ENCODE assay signal across 25 cellular contexts in the genomic region with DNA sequence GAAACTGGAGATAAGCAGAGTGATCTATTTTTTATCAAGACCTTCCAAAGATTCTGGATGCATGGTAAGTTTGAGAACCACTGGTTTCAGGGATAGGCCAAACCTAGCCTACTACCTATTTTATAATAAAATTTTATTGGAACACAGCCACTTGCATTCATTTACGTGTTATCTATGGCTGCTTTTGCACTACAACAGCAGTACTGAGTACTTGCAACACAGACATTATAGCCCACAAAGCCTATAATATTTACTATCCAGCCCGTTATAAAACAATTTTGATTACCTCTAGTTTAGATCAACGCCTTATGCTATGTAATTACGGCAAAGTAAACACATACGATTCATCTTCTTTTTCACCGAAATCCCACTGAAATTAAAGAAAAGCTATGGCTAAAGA. TPM values are rescaled to one million over a fixed set of nuclear protein-coding genes. Genes with fewer than 3 reads are reported as not detected.
DNase-seq lines count a peak whose midpoint lies in the region; ATAC-seq, FAIRE-seq and TF ChIP-seq lines count a peak whose summit lies in the region.
"Had no signal": no experiment of that assay in that cellular context is flagged by ENCODE, and none has a peak within 500 bp of the region (broad histone marks: within the 10 kb centered on the region; RNA-seq: fewer than 3 reads in every experiment).

No MANE protein-coding gene starts in this region.

- TF ChIP-seq RAD21 in HepG2 (CRISPR knock-in tag; IDR thresholded peaks at IDR 0.05) = no peak

- peak overlapping the region; percentile 16 for H3K4me3 ChIP-seq in OCI-LY3 (ENCODE audit: low read length)
- H3K4me3 ChIP-seq in HepG2 (replicated peaks in 1 of 3; ENCODE audit: insufficient read depth in 1 of 3, low read depth in 2 of 3, low read length in 3 of 3) = peak overlapping the region; percentile 29 to 49 (median 49); a peak in 5 of 6 replicates
- H3K4me3 ChIP-seq in transverse colon = peak overlapping the region in 1 of 4 donors; percentile 25
- H3K4me3 ChIP-seq: BLaER1 treated with 17β-estradiol and CSF1 and Interleukin-3, amounts not matched to agents 10 nM and 100 nM had no signal

- TF ChIP-seq EP300 in HepG2 (IDR thresholded peaks at IDR 0.05; ENCODE audit: low read depth in 2 of 2, low read length in 2 of 2) (no peak), HepG2 (CRISPR knock-in tag; IDR thresholded peaks at IDR 0.05; ENCODE audit: borderline replicate concordance) (no peak), transverse colon (IDR thresholded peaks at IDR 0.05; ENCODE audit: low read depth) (no peak)

- in situ Hi-C loops in HepG2 (cut with HindIII; ENCODE audit: extremely low pct_ligation_motif_present, low pct_unique_long_range_greater_than_20kb) = no loop called here
- in situ Hi-C loops in transverse colon (cut with MboI; ENCODE audit: low pct_ligation_motif_present in 1 of 4, low pct_unique_long_range_greater_than_20kb in 1 of 4, low sequenced_read_pairs in 3 of 4) = loop anchor here (25.0 kb wide), 2 partner anchors 90 to 240 kb away; partner anchors contain the start of gene CLDN12 (in 2 of the 4)

- POLR2A ChIA-PET in HepG2 (lab: Yijun Ruan, JAX) = interaction anchor here (0.9 to 3.6 kb wide), 10 partner anchors 11 to 234 kb away, joined by 3 to 65 read pairs (median 4); partner anchors contain the start of genes CLDN12, STEAP1 and STEAP2

- H2AFZ ChIP-seq in OCI-LY3 (ENCODE audit: low read depth, low read length) (no peak overlapping the region), HepG2 (ENCODE audit: low read length) (no peak overlapping the region)

- no peaks in the 10 kb centered on the region for H3K27me3 Mint-ChIP-seq in T-helper 1 cell treated with Interleukin-12 subunit alpha and Interleukin-12 subunit beta and Interleukin-4 antibody, amounts not matched to agents 30 μg/mL and 1 μg/mL, for 36 hours (ENCODE audit: low read depth)
- peaks cover 22 to 23% of the 10 kb centered on the region in 2 donors for H3K27me3 Mint-ChIP-seq in stimulated activated naive B cell treated with anti-CD40 and anti-IgM and Interleukin-4, amounts not matched to agents 10 μg/mL and 1 μg/mL and 100 μg/mL, for 72 hours

- peaks cover 6% of the 10 kb centered on the region for H3K4me1 Mint-ChIP-seq in T-helper 1 cell treated with Interleukin-12 subunit alpha and Interleukin-12 subunit beta and Interleukin-4 antibody, amounts not matched to agents 30 μg/mL and 1 μg/mL, for 36 hours (ENCODE audit: low read depth)
- peaks cover 0 to 7% of the 10 kb centered on the region in 2 donors for H3K4me1 Mint-ChIP-seq in stimulated activated naive B cell treated with anti-CD40 and anti-IgM and Interleukin-4, amounts not matched to agents 10 μg/mL and 1 μg/mL and 100 μg/mL, for 72 hours

- H3K4me2 ChIP-seq in OCI-LY3 (ENCODE audit: low read length) (peak overlapping the region; percentile 60), HepG2 (ENCODE audit: low read depth, low read length) (peak overlapping the region; percentile 81)
- H3K4me2 ChIP-seq: BLaER1 treated with 17β-estradiol and CSF1 and Interleukin-3, amounts not matched to agents 10 nM and 100 nM; SK-N-SH had no signal

- CTCF ChIA-PET in HepG2 (lab: Yijun Ruan, JAX; ENCODE audit: low intra/inter-chr PET ratio, low total read pairs) = no interaction called here

- no peak for DNase-seq in T-helper 1 cell
- no peak for DNase-seq in HepG2 (ENCODE audit: low spot score)
- DNase-seq in transverse colon = no peak
- no peak for DNase-seq in stimulated activated naive B cell treated with anti-CD40 and anti-IgM and Interleukin-4, amounts not matched to agents 10 μg/mL and 1 μg/mL and 100 μg/mL, for 72 hours
- DNase-seq: CD8-positive, alpha-beta T cell; DMS153; Karpas-422; NCI-H1694 treated with DMSO at 0.1 percent for 48 hours; NCI-H2081 treated with DMSO at 0.1 percent for 48 hours; NCI-H446 treated with DMSO at 0.1 percent for 48 hours; NCI-H748 treated with DMSO at 0.1 percent for 48 hours; NK-92 treated with Interleukin-12 subunit alpha and Interleukin-12 subunit beta, amount 100 ng/mL, for 24 hours; SIG-M5; SK-N-SH had no signal

- H3K27ac ChIP-seq in OCI-LY3 (ENCODE audit: low read length) (peak overlapping the region; percentile 47; the same call in 1 of the 2 replicates), HepG2 (ENCODE audit: extremely low read length, insufficient read depth, low read length) (peak overlapping the region; percentile 85), transverse colon (peak overlapping the region; percentile 12 to 74 (median 66))
- H3K27ac ChIP-seq: 22Rv1; BLaER1 treated with 17β-estradiol and CSF1 and Interleukin-3, amounts not matched to agents 10 nM and 100 nM had no signal

- peaks cover 28% of the 10 kb centered on the region for H3K9me3 ChIP-seq in OCI-LY3 (ENCODE audit: insufficient read depth, low read length)
- H3K9me3 ChIP-seq in HepG2 (ENCODE audit: low read length) = no peaks in the 10 kb centered on the region
- H3K9me3 ChIP-seq in transverse colon = no peaks in the 10 kb centered on the region

- no peak for TF ChIP-seq POLR2A in HepG2 (IDR thresholded peaks at IDR 0.05; ENCODE audit: insufficient read depth in 1 of 2, low read depth in 2 of 2, low read length in 2 of 2)
- no peak for TF ChIP-seq POLR2A in transverse colon (IDR thresholded peaks at IDR 0.05)

- H3K36me3 ChIP-seq in OCI-LY3 (replicated peaks; ENCODE audit: low read depth, low read length) (peaks cover 6% of the 10 kb centered on the region), HepG2 (replicated peaks in 1 of 2; ENCODE audit: control insufficient read depth in 1 of 2, insufficient read depth in 2 of 2, low read length in 2 of 2) (no peaks in the 10 kb centered on the region), transverse colon (no peaks in the 10 kb centered on the region)

- no peak for TF ChIP-seq CTCF in OCI-LY3 (IDR thresholded peaks at IDR 0.05; ENCODE audit: low read depth, low read length)
- TF ChIP-seq CTCF in HepG2 (CRISPR knock-in tag; IDR thresholded peaks at IDR 0.05) = no peak
- no peak for TF ChIP-seq CTCF in transverse colon (IDR thresholded peaks at IDR 0.05)

- no peak for FAIRE-seq in HepG2 (lab: Jason Lieb, UNC)
- FAIRE-seq: H1 had no signal

- no peaks in the 10 kb centered on the region for H4K20me1 ChIP-seq in OCI-LY3 (ENCODE audit: insufficient read depth, low read length)
- H4K20me1 ChIP-seq in HepG2 (ENCODE audit: insufficient read depth, low read length) = no peaks in the 10 kb centered on the region
- H4K20me1 ChIP-seq: BLaER1 treated with 17β-estradiol and CSF1 and Interleukin-3, amounts not matched to agents 10 nM and 100 nM had no signal

- H3K27me3 ChIP-seq in OCI-LY3 (ENCODE audit: low read depth, low read length) = no peaks in the 10 kb centered on the region
- no peaks in the 10 kb centered on the region for H3K27me3 ChIP-seq in HepG2 (ENCODE audit: control insufficient read depth in 1 of 2, insufficient read depth in 2 of 2, low read length in 2 of 2)
- H3K27me3 ChIP-seq in transverse colon = no peaks in the 10 kb centered on the region
- H3K27me3 ChIP-seq: BLaER1 treated with 17β-estradiol and CSF1 and Interleukin-3, amounts not matched to agents 10 nM and 100 nM had no signal

- ATAC-seq in HepG2 = peak; percentile 8; the same call in 1 of the 3 replicates
- ATAC-seq in HG02623 (IDR thresholded peaks at IDR 0.05; ENCODE audit: unreplicated experiment) = no peak
- no peak for ATAC-seq in GM21515 (IDR thresholded peaks at IDR 0.05; ENCODE audit: unreplicated experiment)
- ATAC-seq in stimulated activated naive B cell treated with anti-CD40 and anti-IgM and Interleukin-4, amounts not matched to agents 10 μg/mL and 1 μg/mL and 100 μg/mL, for 72 hours (replicated peaks) = no peak
- ATAC-seq: CD8-positive, alpha-beta T cell; HCT116; Panc1 had no signal

- peaks cover 33% of the 10 kb centered on the region for H3K9me3 Mint-ChIP-seq in T-helper 1 cell treated with Interleukin-12 subunit alpha and Interleukin-12 subunit beta and Interleukin-4 antibody, amounts not matched to agents 30 μg/mL and 1 μg/mL, for 36 hours
- peaks cover 9 to 12% of the 10 kb centered on the region in 2 donors for H3K9me3 Mint-ChIP-seq in stimulated activated naive B cell treated with anti-CD40 and anti-IgM and Interleukin-4, amounts not matched to agents 10 μg/mL and 1 μg/mL and 100 μg/mL, for 72 hours
- H3K9me3 Mint-ChIP-seq: CD8-positive, alpha-beta T cell had no signal

- H3K79me2 ChIP-seq in OCI-LY3 (ENCODE audit: low read length) (no peaks in the 10 kb centered on the region), HepG2 (ENCODE audit: insufficient read depth, low read length) (no peaks in the 10 kb centered on the region)

- intact Hi-C loops in HepG2 (cut with micrococcal nuclease; ENCODE audit: unreplicated experiment) = loop anchor here (1.0 to 2.0 kb wide), 2 partner anchors 18 to 38 kb away; partner anchors contain the start of gene STEAP1
- intact Hi-C loops in transverse colon (cut with DNase I; ENCODE audit: low total_unique reads) = no loop called here

- H3K9ac ChIP-seq in OCI-LY3 (ENCODE audit: low read length) (0 out of 2 replicates have a peak overlapping the region, but pooled peaks have one; percentile 3), HepG2 (ENCODE audit: insufficient read depth, low read depth, low read length) (peak overlapping the region; percentile 47; the same call in 1 of the 2 replicates)
- H3K9ac ChIP-seq: BLaER1 treated with 17β-estradiol and CSF1 and Interleukin-3, amounts not matched to agents 10 nM and 100 nM; SK-N-SH had no signal

- H3K4me1 ChIP-seq in OCI-LY3 (ENCODE audit: low read length) (peaks cover 14% of the 10 kb centered on the region), HepG2 (ENCODE audit: insufficient read depth, low read length) (peaks cover 31% of the 10 kb centered on the region), transverse colon (peaks cover 4 to 21% (median 15%) of the 10 kb centered on the region in 4 donors)

- no TSS peak for BruUV-seq in HepG2 (replicated peaks; lab: Mats Ljungman, UMichigan)

- no peak overlapping the region for H3K4me3 Mint-ChIP-seq in T-helper 1 cell treated with Interleukin-12 subunit alpha and Interleukin-12 subunit beta and Interleukin-4 antibody, amounts not matched to agents 30 μg/mL and 1 μg/mL, for 36 hours
- H3K4me3 Mint-ChIP-seq in stimulated activated naive B cell treated with anti-CD40 and anti-IgM and Interleukin-4, amounts not matched to agents 10 μg/mL and 1 μg/mL and 100 μg/mL, for 72 hours = no peak overlapping the region
- H3K4me3 Mint-ChIP-seq: CD8-positive, alpha-beta T cell; IgD-negative memory B cell had no signal

- WGBS in HepG2 (ENCODE audit: low lambda C conversion rate) = 12% methylated on average over 6 of the region's 6 CpGs
- 51 to 61% methylated on average over 6 of the region's 6 CpGs for WGBS in transverse colon (ENCODE audit: low coverage in 1 of 2), 2 donors

- H3K27ac Mint-ChIP-seq in T-helper 1 cell treated with Interleukin-12 subunit alpha and Interleukin-12 subunit beta and Interleukin-4 antibody, amounts not matched to agents 30 μg/mL and 1 μg/mL, for 36 hours = peak overlapping the region; percentile 16
- no peak overlapping the region for H3K27ac Mint-ChIP-seq in stimulated activated naive B cell treated with anti-CD40 and anti-IgM and Interleukin-4, amounts not matched to agents 10 μg/mL and 1 μg/mL and 100 μg/mL, for 72 hours
- H3K27ac Mint-ChIP-seq: CD8-positive, alpha-beta T cell; IgD-negative memory B cell had no signal

- H3K36me3 Mint-ChIP-seq in T-helper 1 cell treated with Interleukin-12 subunit alpha and Interleukin-12 subunit beta and Interleukin-4 antibody, amounts not matched to agents 30 μg/mL and 1 μg/mL, for 36 hours (ENCODE audit: low read depth) = peaks cover 9% of the 10 kb centered on the region
- H3K36me3 Mint-ChIP-seq in stimulated activated naive B cell treated with anti-CD40 and anti-IgM and Interleukin-4, amounts not matched to agents 10 μg/mL and 1 μg/mL and 100 μg/mL, for 72 hours = peaks cover 0 to 2% of the 10 kb centered on the region in 2 donors
- H3K36me3 Mint-ChIP-seq: CD8-positive, alpha-beta T cell had no signal

RNA-seq across cellular contexts. Expression of gene STEAP1, which starts 18.4 kb away (rescaled TPM):
- total RNA-seq in HepG2 (2016; rRNA removed; fragmentation: Illumina TruSeq; extraction: Trizol) (17.3 and 24.2 TPM in 2 replicates), transverse colon (10 to 100 TPM in 2 of 4 donors, 1 to 10 TPM in 2; 4.1 to 36.4 (median 18.6) TPM)
- 5.6 and 6.9 TPM in 2 replicates for total RNA-seq in HepG2 (2016; cell fraction: cytosol; rRNA removed; fragmentation: Illumina TruSeq; extraction: Trizol; ENCODE audit: low read depth)
- total RNA-seq in HepG2 (2016; cell fraction: insoluble cytoplasmic fraction; rRNA removed; fragmentation: Illumina TruSeq; extraction: Trizol) = 17.3 and 24.0 TPM in 2 replicates
- total RNA-seq in HepG2 (2016; cell fraction: membrane; rRNA removed; fragmentation: Illumina TruSeq; extraction: Trizol) = 6.2 and 7.4 TPM in 2 replicates
- total RNA-seq in HepG2 (2016; cell fraction: nucleus; rRNA removed; fragmentation: Illumina TruSeq; extraction: Trizol) = 20.3 and 22.1 TPM in 2 replicates
- polyA plus RNA-seq in HepG2 (2011; rRNA removed) = 22.2 and 23.2 TPM in 2 replicates
- 11.0 and 22.5 TPM in 2 replicates for polyA plus RNA-seq in HepG2 (2011; cell fraction: cytosol; rRNA removed)
- polyA plus RNA-seq in HepG2 (2011; cell fraction: nucleus; rRNA removed) = 6.9 and 11.7 TPM in 2 replicates
- 23.5 and 39.3 TPM in 2 replicates for polyA plus RNA-seq in HepG2 (2012)
- 3.9 and 4.2 TPM in 2 replicates for polyA plus RNA-seq in HepG2 (2016; cell fraction: cytosol; fragmentation: Illumina TruSeq; extraction: Trizol; ENCODE audit: low read depth)
- polyA plus RNA-seq in HepG2 (2016; cell fraction: insoluble cytoplasmic fraction; fragmentation: Illumina TruSeq; extraction: Trizol; ENCODE audit: low read depth) = 15.0 and 16.3 TPM in 2 replicates
- 4.1 and 5.3 TPM in 2 replicates for polyA plus RNA-seq in HepG2 (2016; cell fraction: membrane; fragmentation: Illumina TruSeq; extraction: Trizol; ENCODE audit: low read depth)
- 32.3 and 34.0 TPM in 2 replicates for polyA plus RNA-seq in HepG2 (2016; cell fraction: nucleus; fragmentation: Illumina TruSeq; extraction: Trizol; ENCODE audit: insufficient read depth, low read depth)
- polyA minus RNA-seq in HepG2 (2011; rRNA and poly(A)+ RNA removed; ENCODE audit: low replicate concordance) = 3.2 TPM in 1 of 2 replicates, not detected in the other
- 6.7 and 7.2 TPM in 2 replicates for polyA minus RNA-seq in HepG2 (2011; cell fraction: cytosol; rRNA and poly(A)+ RNA removed)
- 6.3 and 13.8 TPM in 2 replicates for polyA minus RNA-seq in HepG2 (2011; cell fraction: nucleus; rRNA and poly(A)+ RNA removed)
- total RNA-seq: CD8-positive, alpha-beta T cell; G401 had no signal
- polyA plus RNA-seq: IgD-negative memory B cell had no signal

RNA-seq across cellular contexts. Expression of gene STEAP2, which starts 38.9 kb away (rescaled TPM):
- 3.5 and 4.3 TPM in 2 replicates for total RNA-seq in HepG2 (2016; rRNA removed; fragmentation: Illumina TruSeq; extraction: Trizol)
- total RNA-seq in HepG2 (2016; cell fraction: cytosol; rRNA removed; fragmentation: Illumina TruSeq; extraction: Trizol; ENCODE audit: low read depth) = 0.61 and 0.62 TPM in 2 replicates
- total RNA-seq in HepG2 (2016; cell fraction: insoluble cytoplasmic fraction; rRNA removed; fragmentation: Illumina TruSeq; extraction: Trizol) = 2.5 and 4.6 TPM in 2 replicates
- total RNA-seq in HepG2 (2016; cell fraction: membrane; rRNA removed; fragmentation: Illumina TruSeq; extraction: Trizol) = 1.3 and 1.4 TPM in 2 replicates
- total RNA-seq in HepG2 (2016; cell fraction: nucleus; rRNA removed; fragmentation: Illumina TruSeq; extraction: Trizol) = 7.7 and 8.2 TPM in 2 replicates
- polyA plus RNA-seq in HepG2 (2011; rRNA removed) = 4.4 and 4.5 TPM in 2 replicates
- 1.2 and 2.6 TPM in 2 replicates for polyA plus RNA-seq in HepG2 (2011; cell fraction: cytosol; rRNA removed)
- 3.6 and 6.6 TPM in 2 replicates for polyA plus RNA-seq in HepG2 (2011; cell fraction: nucleus; rRNA removed)
- polyA plus RNA-seq in HepG2 (2012) = 3.1 and 8.3 TPM in 2 replicates
- 0.43 and 0.48 TPM in 2 replicates for polyA plus RNA-seq in HepG2 (2016; cell fraction: cytosol; fragmentation: Illumina TruSeq; extraction: Trizol; ENCODE audit: low read depth)
- 1.3 and 1.6 TPM in 2 replicates for polyA plus RNA-seq in HepG2 (2016; cell fraction: insoluble cytoplasmic fraction; fragmentation: Illumina TruSeq; extraction: Trizol; ENCODE audit: low read depth)
- 0.32 and 0.36 TPM in 2 replicates for polyA plus RNA-seq in HepG2 (2016; cell fraction: membrane; fragmentation: Illumina TruSeq; extraction: Trizol; ENCODE audit: low read depth)
- 6.7 TPM in 2 replicates for polyA plus RNA-seq in HepG2 (2016; cell fraction: nucleus; fragmentation: Illumina TruSeq; extraction: Trizol; ENCODE audit: insufficient read depth, low read depth)
- polyA minus RNA-seq in HepG2 (2011; rRNA and poly(A)+ RNA removed; ENCODE audit: low replicate concordance) = 3.0 TPM in 1 of 2 replicates, not detected in the other
- polyA minus RNA-seq in HepG2 (2011; cell fraction: cytosol; rRNA and poly(A)+ RNA removed) = 4.0 and 6.4 TPM in 2 replicates
- polyA minus RNA-seq in HepG2 (2011; cell fraction: nucleus; rRNA and poly(A)+ RNA removed) = 13.1 and 20.3 TPM in 2 replicates
- 10 to 100 TPM in 3 of 4 donors, 1 to 10 TPM in 1; 9.2 to 42.9 (median 27.9) TPM for total RNA-seq in transverse colon
- total RNA-seq: CD8-positive, alpha-beta T cell had no signal
- polyA plus RNA-seq: IgD-negative memory B cell had no signal
